In the genomic region with DNA sequence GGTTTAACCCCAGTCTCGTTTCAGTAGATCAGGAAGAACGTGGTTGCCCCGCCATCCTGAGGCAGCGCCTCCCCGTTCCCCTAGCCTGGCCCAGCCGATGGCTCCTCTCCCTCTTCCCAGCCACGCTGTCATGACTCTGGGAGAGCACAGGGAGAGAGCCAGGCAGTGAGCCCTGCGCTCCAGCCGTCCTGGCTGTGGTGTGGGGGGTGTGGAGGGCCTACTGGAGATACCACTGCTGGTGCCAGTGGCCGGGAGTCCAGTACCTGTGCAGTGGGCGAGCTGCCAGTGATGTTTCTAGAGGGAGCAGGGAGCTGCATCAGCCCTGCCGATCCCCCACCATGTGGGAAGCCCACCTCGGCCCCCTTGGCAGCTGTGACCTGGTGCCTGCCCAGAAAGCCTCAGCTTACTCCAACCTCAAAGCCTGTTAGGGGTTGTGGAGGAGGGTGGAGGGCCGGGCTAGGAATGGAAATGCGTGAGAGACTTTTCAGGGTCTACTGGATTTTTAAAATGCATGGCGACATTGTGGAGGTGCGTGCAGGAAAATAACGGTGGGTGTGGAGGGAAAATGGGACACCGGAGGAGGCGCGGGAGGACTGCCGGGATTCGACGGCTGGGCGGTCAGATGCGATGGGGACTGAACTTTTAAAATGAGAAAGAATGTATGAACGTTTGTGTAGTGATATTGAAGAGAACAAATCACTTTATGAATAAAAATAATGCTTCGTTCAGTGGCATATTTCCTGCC, we compare ENCODE assay signal across 22 cellular contexts. TPM values are rescaled to one million over a fixed set of nuclear protein-coding genes. Genes with fewer than 3 reads are reported as not detected.
"Had no signal": no experiment of that assay in that cellular context is flagged by ENCODE, and none has a peak within 500 bp of the region (broad histone marks: within the 10 kb centered on the region; RNA-seq: fewer than 3 reads in every experiment).

No MANE protein-coding gene starts in this region.

- H3K9me3 ChIP-seq: colonic mucosa, left ventricle myocardium inferior, neutrophil, thyroid gland had no signal

- DNase-seq: activated CD4-positive, alpha-beta T cell treated with anti-CD3 and anti-CD28 coated beads for 1 hour; activated CD4-positive, alpha-beta T cell treated with anti-CD3 and anti-CD28 coated beads, Interleukin-2, amount 50 U/mL, for 48 hours; activated naive CD4-positive, alpha-beta T cell treated with anti-CD3 and anti-CD28 coated beads, Interleukin-2, amount 10 ng/mL, durations not matched to agents 7 days and 5 days; activated naive CD8-positive, alpha-beta T cell treated with anti-CD3 and anti-CD28 coated beads, Interleukin-2, amount 50 U/mL, for 24 hours; activated T-cell treated with anti-CD3 and anti-CD28 coated beads, Interleukin-2, amount 50 U/mL, for 1 hour; anterior cingulate cortex; brain microvascular endothelial cell; central memory CD4-positive, alpha-beta T cell; colonic mucosa; erythroblast; foreskin melanocyte; hypothalamus; left ventricle myocardium inferior; mammary epithelial cell; stimulated activated naive CD4-positive, alpha-beta T cell treated with Interleukin-2 at 50 U/mL for 16 hours; thyroid gland; WERI-Rb-1 had no signal

- H3K4me3 Mint-ChIP-seq: activated naive CD4-positive, alpha-beta T cell treated with anti-CD3 and anti-CD28 coated beads, Interleukin-2, amount 10 ng/mL, durations not matched to agents 7 days and 5 days; activated naive CD8-positive, alpha-beta T cell treated with anti-CD3 and anti-CD28 coated beads, Interleukin-2, amount 50 U/mL, for 24 hours had no signal

- H2AFZ ChIP-seq: parathyroid adenoma had no signal

- H3K36me3 Mint-ChIP-seq: activated naive CD4-positive, alpha-beta T cell treated with anti-CD3 and anti-CD28 coated beads, Interleukin-2, amount 10 ng/mL, durations not matched to agents 7 days and 5 days had no signal

- ATAC-seq: activated naive CD8-positive, alpha-beta T cell treated with anti-CD3 and anti-CD28 coated beads, Interleukin-2, amount 50 U/mL, for 24 hours had no signal

- H3K27me3 ChIP-seq: brain microvascular endothelial cell, colonic mucosa, thyroid gland had no signal

- H3K9ac ChIP-seq: parathyroid adenoma had no signal

- H3K4me1 ChIP-seq: colonic mucosa, left ventricle myocardium inferior, parathyroid adenoma, thyroid gland had no signal

- H3K27ac ChIP-seq: brain microvascular endothelial cell, colonic mucosa, left ventricle myocardium inferior, neutrophil, parathyroid adenoma, thyroid gland, WERI-Rb-1 had no signal

- H3K36me3 ChIP-seq: brain microvascular endothelial cell, colonic mucosa, left ventricle myocardium inferior, neutrophil, thyroid gland, WERI-Rb-1 had no signal

- H3K9me3 Mint-ChIP-seq: activated naive CD4-positive, alpha-beta T cell treated with anti-CD3 and anti-CD28 coated beads, Interleukin-2, amount 10 ng/mL, durations not matched to agents 7 days and 5 days; activated naive CD8-positive, alpha-beta T cell treated with anti-CD3 and anti-CD28 coated beads, Interleukin-2, amount 50 U/mL, for 24 hours; activated T-helper 2 cell treated with anti-CD3 and anti-CD28 coated beads, Interferon-gamma antibody, Interleukin-2, Interleukin-4, amounts not matched to agents 10 μg/mL and 5 μg/mL and 100 μg/mL, durations not matched to agents 14 hours and 24 hours and 36 hours had no signal

- H3K79me2 ChIP-seq: parathyroid adenoma had no signal

- H3K27ac Mint-ChIP-seq: activated naive CD4-positive, alpha-beta T cell treated with anti-CD3 and anti-CD28 coated beads, Interleukin-2, amount 10 ng/mL, durations not matched to agents 7 days and 5 days; activated naive CD8-positive, alpha-beta T cell treated with anti-CD3 and anti-CD28 coated beads, Interleukin-2, amount 50 U/mL, for 24 hours; activated T-helper 2 cell treated with anti-CD3 and anti-CD28 coated beads, Interferon-gamma antibody, Interleukin-2, Interleukin-4, amounts not matched to agents 10 μg/mL and 5 μg/mL and 100 μg/mL, durations not matched to agents 14 hours and 24 hours and 36 hours had no signal

- H3K27me3 Mint-ChIP-seq: activated naive CD8-positive, alpha-beta T cell treated with anti-CD3 and anti-CD28 coated beads, Interleukin-2, amount 50 U/mL, for 24 hours had no signal

- H3K4me3 ChIP-seq: colonic mucosa, left ventricle myocardium inferior, thyroid gland had no signal

RNA-seq across cellular contexts. Expression of gene TEX29, which starts 4.9 kb away (rescaled TPM):
- total RNA-seq: left ventricle myocardium inferior, mammary epithelial cell, subcutaneous adipose tissue, thyroid gland, urinary bladder had no signal
